ENCODE assay signal across 8 cellular contexts in the genomic region with DNA sequence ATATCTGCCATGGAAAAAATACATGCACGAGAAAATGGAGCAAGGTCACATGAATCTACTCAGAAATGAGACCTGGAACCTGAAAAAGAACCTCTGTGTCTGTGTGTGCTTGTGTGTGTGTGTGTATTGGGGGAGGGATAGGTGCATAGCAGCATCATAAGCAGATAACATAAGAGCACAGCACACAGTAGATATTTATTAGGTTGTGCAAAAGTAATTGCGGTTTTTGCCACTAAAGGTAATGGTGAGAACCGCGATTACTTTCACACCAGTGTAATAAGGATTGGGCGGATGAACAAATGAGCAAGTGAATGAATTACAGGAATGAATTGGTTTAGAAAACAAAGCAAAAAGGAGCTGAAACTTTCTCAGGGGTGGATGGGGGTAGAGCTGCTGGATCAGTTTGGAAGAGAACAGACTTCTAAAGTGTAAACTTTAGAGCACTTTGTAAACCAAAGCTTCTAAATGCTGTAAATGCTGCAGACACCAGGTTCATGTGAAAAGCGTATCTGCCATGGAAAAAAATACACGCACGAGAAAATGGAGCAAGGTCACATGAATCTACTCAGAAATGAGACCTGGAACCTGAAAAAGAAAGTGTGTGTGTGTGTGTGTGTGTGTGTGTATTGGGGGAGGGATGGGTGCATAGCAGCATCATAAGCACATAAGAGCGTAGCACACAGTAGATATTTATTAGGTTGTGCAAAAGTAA.
A peak's percentile ranks its signal among the peaks of the same experiment; 100 is the strongest.
DNase-seq lines count a peak whose midpoint lies in the region; ATAC-seq and TF ChIP-seq lines count a peak whose summit lies in the region.

No MANE protein-coding gene starts in this region.

- peak overlapping the region; percentile 58 for H3K27ac Mint-ChIP-seq in activated T-cell treated with anti-CD3 and anti-CD28 coated beads, Interleukin-2, amount 50 U/mL, for 24 hours
- H3K27ac Mint-ChIP-seq in activated CD8-positive, alpha-beta memory T cell treated with anti-CD3 and anti-CD28 coated beads, Interleukin-2, amount 10 ng/mL, durations not matched to agents 7 days and 5 days, result peak overlapping the region; percentile 76

- H3K27ac ChIP-seq in right lobe of liver, result peak overlapping the region; percentile 95 to 99 (median 98)
- peak overlapping the region; percentile 86 to 91 (median 88) for H3K27ac ChIP-seq in transverse colon

- H3K27me3 Mint-ChIP-seq in activated T-cell treated with anti-CD3 and anti-CD28 coated beads, Interleukin-2, amount 50 U/mL, for 24 hours, result no peaks in the 10 kb centered on the region
- no peaks in the 10 kb centered on the region for H3K27me3 Mint-ChIP-seq in activated CD8-positive, alpha-beta memory T cell treated with anti-CD3 and anti-CD28 coated beads, Interleukin-2, amount 10 ng/mL, durations not matched to agents 7 days and 5 days

- 37% methylated on average over 9 of the region's 9 CpGs for WGBS in right lobe of liver (ENCODE audit: insufficient coverage, low coverage, low lambda C conversion rate, missing lambda C conversion rate)
- 53 to 58% methylated on average over 9 of the region's 9 CpGs for WGBS in transverse colon (ENCODE audit: low coverage in 1 of 2), 2 donors

- CTCF ChIA-PET in activated CD8-positive, alpha-beta memory T cell treated with anti-CD3 and anti-CD28 coated beads, Interleukin-2, amount 10 ng/mL, durations not matched to agents 7 days and 5 days (lab: Charles Lee), result interaction anchor here (0.8 to 1.7 kb wide), 4 partner anchors 9 to 112 kb away, joined by 3 to 6 read pairs (median 3); no protein-coding TSS in a partner anchor

- H3K4me1 ChIP-seq in right lobe of liver (peaks cover 0 to 74% (median 35%) of the 10 kb centered on the region in 4 donors), transverse colon (peaks cover 41 to 81% (median 64%) of the 10 kb centered on the region in 4 donors)

- peak; percentile 37 for ATAC-seq in activated CD8-positive, alpha-beta memory T cell treated with anti-CD3 and anti-CD28 coated beads, Interleukin-2, amount 10 ng/mL, durations not matched to agents 7 days and 5 days
- ATAC-seq in right lobe of liver (no peak), GM18519 (IDR thresholded peaks at IDR 0.05; ENCODE audit: low FRiP score, unreplicated experiment) (no peak)

- H3K9me3 Mint-ChIP-seq in activated T-cell treated with anti-CD3 and anti-CD28 coated beads, Interleukin-2, amount 50 U/mL, for 24 hours, result no peaks in the 10 kb centered on the region
- H3K9me3 Mint-ChIP-seq in activated CD8-positive, alpha-beta memory T cell treated with anti-CD3 and anti-CD28 coated beads, Interleukin-2, amount 10 ng/mL, durations not matched to agents 7 days and 5 days (ENCODE audit: low read depth), result no peaks in the 10 kb centered on the region

- H3K36me3 ChIP-seq in right lobe of liver, result no peaks in the 10 kb centered on the region
- no peaks in the 10 kb centered on the region for H3K36me3 ChIP-seq in transverse colon

- DNase-seq in activated T-cell treated with anti-CD3 and anti-CD28 coated beads, Interleukin-2, amount 50 U/mL, for 24 hours, result peak; percentile 17
- DNase-seq in activated T-cell treated with anti-CD3 and anti-CD28 coated beads for 4 hours (no peak), right lobe of liver (peak in 1 of 3 donors; percentile 36), transverse colon (no peak), activated gamma-delta T cell (lab: John Stamatoyannopoulos, UW) (no peak)
- DNase-seq in activated CD8-positive, alpha-beta memory T cell treated with anti-CD3 and anti-CD28 coated beads, Interleukin-2, amount 10 ng/mL, durations not matched to agents 7 days and 5 days, result peak; percentile 34
- DNase-seq in stimulated activated CD4-positive, alpha-beta T cell treated with anti-CD3 and anti-CD28 coated beads, Interleukin-2, amount 100 ng/mL, for 24 hours, result no peak

- no peak for TF ChIP-seq EP300 in transverse colon (IDR thresholded peaks at IDR 0.05; ENCODE audit: low read depth)

- intact Hi-C loops in right lobe of liver (cut with DNase I) (loop anchor here in 1 of 2 donors (10.0 kb wide), 3 partner anchors 103 to 437 kb away; a partner anchor contains a TSS), transverse colon (cut with DNase I; ENCODE audit: low total_unique reads) (no loop called here)

- H3K36me3 Mint-ChIP-seq in activated T-cell treated with anti-CD3 and anti-CD28 coated beads, Interleukin-2, amount 50 U/mL, for 24 hours (ENCODE audit: low read depth), result no peaks in the 10 kb centered on the region
- peaks cover 3% of the 10 kb centered on the region for H3K36me3 Mint-ChIP-seq in activated CD8-positive, alpha-beta memory T cell treated with anti-CD3 and anti-CD28 coated beads, Interleukin-2, amount 10 ng/mL, durations not matched to agents 7 days and 5 days

- TF ChIP-seq CTCF in right lobe of liver (IDR thresholded peaks at IDR 0.05) (no peak), transverse colon (IDR thresholded peaks at IDR 0.05) (no peak)

- H3K4me3 Mint-ChIP-seq in activated T-cell treated with anti-CD3 and anti-CD28 coated beads, Interleukin-2, amount 50 U/mL, for 24 hours, result no peak overlapping the region
- peak overlapping the region; percentile 0 for H3K4me3 Mint-ChIP-seq in activated CD8-positive, alpha-beta memory T cell treated with anti-CD3 and anti-CD28 coated beads, Interleukin-2, amount 10 ng/mL, durations not matched to agents 7 days and 5 days

- H3K4me1 Mint-ChIP-seq in activated T-cell treated with anti-CD3 and anti-CD28 coated beads, Interleukin-2, amount 50 U/mL, for 24 hours (ENCODE audit: low read depth), result peaks cover 74% of the 10 kb centered on the region
- peaks cover 63% of the 10 kb centered on the region for H3K4me1 Mint-ChIP-seq in activated CD8-positive, alpha-beta memory T cell treated with anti-CD3 and anti-CD28 coated beads, Interleukin-2, amount 10 ng/mL, durations not matched to agents 7 days and 5 days

- H3K27me3 ChIP-seq in right lobe of liver (no peaks in the 10 kb centered on the region), transverse colon (no peaks in the 10 kb centered on the region)

- TF ChIP-seq POLR2A in right lobe of liver (IDR thresholded peaks at IDR 0.05) (no peak), transverse colon (IDR thresholded peaks at IDR 0.05) (no peak)

- no peak overlapping the region for H3K4me3 ChIP-seq in right lobe of liver
- H3K4me3 ChIP-seq in transverse colon, result no peak overlapping the region

- no peaks in the 10 kb centered on the region for H3K9me3 ChIP-seq in right lobe of liver
- no peaks in the 10 kb centered on the region for H3K9me3 ChIP-seq in transverse colon

- in situ Hi-C loops in transverse colon (cut with MboI; ENCODE audit: low pct_ligation_motif_present in 1 of 4, low pct_unique_long_range_greater_than_20kb in 1 of 4, low sequenced_read_pairs in 3 of 4), result loop anchor here in 3 of 4 donors (5.0 to 10.0 kb wide), 6 partner anchors 103 to 367 kb away; a partner anchor contains a TSS

Comparison
In these comparisons a context has a peak if more than half of its experiments do, and no peak if none do; other contexts are left out.
1. DNase-seq: peak in activated T-cell treated with anti-CD3 and anti-CD28 coated beads, Interleukin-2, amount 50 U/mL, for 24 hours (single experiment) and activated CD8-positive, alpha-beta memory T cell treated with anti-CD3 and anti-CD28 coated beads, Interleukin-2, amount 10 ng/mL, durations not matched to agents 7 days and 5 days (single experiment); none in activated T-cell treated with anti-CD3 and anti-CD28 coated beads for 4 hours (single experiment), transverse colon (single experiment), activated gamma-delta T cell (single experiment) and stimulated activated CD4-positive, alpha-beta T cell treated with anti-CD3 and anti-CD28 coated beads, Interleukin-2, amount 100 ng/mL, for 24 hours (0 of 2).